1 cellular context compared by ENCODE assay signal in genomic region chr11:2901854-2902783, GRCh38.
TF ChIP-seq lines count a peak whose summit lies in the region.

No MANE protein-coding gene starts in this region.

TF ChIP-seq in K562, 482 proteins besides CTCF, POLR2A, EP300 and RAD21 (continued from another document):
- TF ChIP-seq, protein P1, sequence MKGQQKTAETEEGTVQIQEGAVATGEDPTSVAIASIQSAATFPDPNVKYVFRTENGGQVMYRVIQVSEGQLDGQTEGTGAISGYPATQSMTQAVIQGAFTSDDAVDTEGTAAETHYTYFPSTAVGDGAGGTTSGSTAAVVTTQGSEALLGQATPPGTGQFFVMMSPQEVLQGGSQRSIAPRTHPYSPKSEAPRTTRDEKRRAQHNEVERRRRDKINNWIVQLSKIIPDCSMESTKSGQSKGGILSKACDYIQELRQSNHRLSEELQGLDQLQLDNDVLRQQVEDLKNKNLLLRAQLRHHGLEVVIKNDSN (CRISPR knock-in tag; IDR thresholded peaks at IDR 0.05): 0 out of 2 replicates have a peak, but pooled peaks have one; percentile 23
- TF ChIP-seq NCOA1 (IDR thresholded peaks at IDR 0.05; ENCODE audit: low read depth) (peak; percentile 43; the same call in 1 of the 2 replicates), LEF1 (IDR thresholded peaks at IDR 0.05) (peak; percentile 33; the same call in 1 of the 2 replicates), PKNOX1 (IDR thresholded peaks at IDR 0.05) (no peak), CHD1 (IDR thresholded peaks at IDR 0.05; ENCODE audit: low read length) (peak; percentile 66), ZNF23 (CRISPR knock-in tag; IDR thresholded peaks at IDR 0.05) (no peak), POLR2G (IDR thresholded peaks at IDR 0.05; ENCODE audit: low read depth, low read length) (peak; percentile 75), POLR2AphosphoS5 (IDR thresholded peaks at IDR 0.05; ENCODE audit: control insufficient read depth, insufficient read depth, low read depth, low read length) (peak; percentile 55), C11orf30 (IDR thresholded peaks at IDR 0.05; ENCODE audit: low read depth) (peak; percentile 83), FIP1L1 (IDR thresholded peaks at IDR 0.05; ENCODE audit: low read depth, low read length, poor library complexity, severe bottlenecking) (peak; percentile 31), ELF1 (tag; IDR thresholded peaks at IDR 0.05) (peak; percentile 92), CCAR2 (IDR thresholded peaks at IDR 0.05; ENCODE audit: low read depth, low read length) (no peak), NFE2 (IDR thresholded peaks at IDR 0.05; ENCODE audit: low read depth) (peak; percentile 79), XRCC5 (IDR thresholded peaks at IDR 0.05; ENCODE audit: low read depth, low read length) (peak; percentile 16; the same call in 1 of the 2 replicates), GATAD2A (IDR thresholded peaks at IDR 0.05) (peak; percentile 42; the same call in 1 of the 2 replicates), ZFP36 (IDR thresholded peaks at IDR 0.05; ENCODE audit: low read depth, low read length, partially characterized antibody) (no peak), ZFX (CRISPR knock-in tag; IDR thresholded peaks at IDR 0.05) (peak; percentile 56), ARID3A (IDR thresholded peaks at IDR 0.05; ENCODE audit: borderline replicate concordance, low read depth, low read length) (no peak), SRSF3 (IDR thresholded peaks at IDR 0.05; ENCODE audit: insufficient read depth, low read length) (no peak), GTF3C2 (IDR thresholded peaks at IDR 0.05; ENCODE audit: borderline replicate concordance, extremely low read depth, insufficient read length) (no peak), JUND (IDR thresholded peaks at IDR 0.05; ENCODE audit: borderline replicate concordance, low read depth, low read length) (peak; percentile 54), JUND (tag; IDR thresholded peaks at IDR 0.05; ENCODE audit: borderline replicate concordance, low read depth, low read length) (no peak; the same call in 2 of the 3 replicates), POLR2B (IDR thresholded peaks at IDR 0.05; ENCODE audit: low read depth, partially characterized antibody) (peak; percentile 56), CEBPG (CRISPR knock-in tag; IDR thresholded peaks at IDR 0.05) (peak; percentile 47; the same call in 1 of the 2 replicates), CEBPG (tag; conservative IDR thresholded peaks at IDR 0.05 in 1 of 2, IDR thresholded peaks at IDR 0.05 in 1 of 2) (peak in 1 of 2 experiments; percentile 32; a peak in 1 of 4 replicates), HNRNPL (IDR thresholded peaks at IDR 0.05; ENCODE audit: low read depth, low read length) (peak; percentile 55; the same call in 1 of the 2 replicates), MECOM (CRISPR knock-in tag; IDR thresholded peaks at IDR 0.05) (peak; percentile 81)
- TF ChIP-seq, protein P2, sequence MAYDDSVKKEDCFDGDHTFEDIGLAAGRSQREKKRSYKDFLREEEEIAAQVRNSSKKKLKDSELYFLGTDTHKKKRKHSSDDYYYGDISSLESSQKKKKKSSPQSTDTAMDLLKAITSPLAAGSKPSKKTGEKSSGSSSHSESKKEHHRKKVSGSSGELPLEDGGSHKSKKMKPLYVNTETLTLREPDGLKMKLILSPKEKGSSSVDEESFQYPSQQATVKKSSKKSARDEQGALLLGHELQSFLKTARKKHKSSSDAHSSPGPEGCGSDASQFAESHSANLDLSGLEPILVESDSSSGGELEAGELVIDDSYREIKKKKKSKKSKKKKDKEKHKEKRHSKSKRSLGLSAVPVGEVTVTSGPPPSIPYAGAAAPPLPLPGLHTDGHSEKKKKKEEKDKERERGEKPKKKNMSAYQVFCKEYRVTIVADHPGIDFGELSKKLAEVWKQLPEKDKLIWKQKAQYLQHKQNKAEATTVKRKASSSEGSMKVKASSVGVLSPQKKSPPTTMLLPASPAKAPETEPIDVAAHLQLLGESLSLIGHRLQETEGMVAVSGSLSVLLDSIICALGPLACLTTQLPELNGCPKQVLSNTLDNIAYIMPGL (CRISPR knock-in tag; IDR thresholded peaks at IDR 0.05): 0 out of 2 replicates have a peak, but pooled peaks have one; percentile 47
- TF ChIP-seq, protein P3, sequence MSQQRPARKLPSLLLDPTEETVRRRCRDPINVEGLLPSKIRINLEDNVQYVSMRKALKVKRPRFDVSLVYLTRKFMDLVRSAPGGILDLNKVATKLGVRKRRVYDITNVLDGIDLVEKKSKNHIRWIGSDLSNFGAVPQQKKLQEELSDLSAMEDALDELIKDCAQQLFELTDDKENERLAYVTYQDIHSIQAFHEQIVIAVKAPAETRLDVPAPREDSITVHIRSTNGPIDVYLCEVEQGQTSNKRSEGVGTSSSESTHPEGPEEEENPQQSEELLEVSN (IDR thresholded peaks at IDR 0.05; ENCODE audit: borderline replicate concordance in 1 of 2, extremely low read depth in 1 of 2, insufficient read depth in 1 of 2, insufficient read length in 1 of 2, low read depth in 1 of 2, low read length in 1 of 2, poor library complexity in 1 of 2, severe bottlenecking in 1 of 2): peak in 1 of 2 experiments; percentile 50
- TF ChIP-seq, protein P4, sequence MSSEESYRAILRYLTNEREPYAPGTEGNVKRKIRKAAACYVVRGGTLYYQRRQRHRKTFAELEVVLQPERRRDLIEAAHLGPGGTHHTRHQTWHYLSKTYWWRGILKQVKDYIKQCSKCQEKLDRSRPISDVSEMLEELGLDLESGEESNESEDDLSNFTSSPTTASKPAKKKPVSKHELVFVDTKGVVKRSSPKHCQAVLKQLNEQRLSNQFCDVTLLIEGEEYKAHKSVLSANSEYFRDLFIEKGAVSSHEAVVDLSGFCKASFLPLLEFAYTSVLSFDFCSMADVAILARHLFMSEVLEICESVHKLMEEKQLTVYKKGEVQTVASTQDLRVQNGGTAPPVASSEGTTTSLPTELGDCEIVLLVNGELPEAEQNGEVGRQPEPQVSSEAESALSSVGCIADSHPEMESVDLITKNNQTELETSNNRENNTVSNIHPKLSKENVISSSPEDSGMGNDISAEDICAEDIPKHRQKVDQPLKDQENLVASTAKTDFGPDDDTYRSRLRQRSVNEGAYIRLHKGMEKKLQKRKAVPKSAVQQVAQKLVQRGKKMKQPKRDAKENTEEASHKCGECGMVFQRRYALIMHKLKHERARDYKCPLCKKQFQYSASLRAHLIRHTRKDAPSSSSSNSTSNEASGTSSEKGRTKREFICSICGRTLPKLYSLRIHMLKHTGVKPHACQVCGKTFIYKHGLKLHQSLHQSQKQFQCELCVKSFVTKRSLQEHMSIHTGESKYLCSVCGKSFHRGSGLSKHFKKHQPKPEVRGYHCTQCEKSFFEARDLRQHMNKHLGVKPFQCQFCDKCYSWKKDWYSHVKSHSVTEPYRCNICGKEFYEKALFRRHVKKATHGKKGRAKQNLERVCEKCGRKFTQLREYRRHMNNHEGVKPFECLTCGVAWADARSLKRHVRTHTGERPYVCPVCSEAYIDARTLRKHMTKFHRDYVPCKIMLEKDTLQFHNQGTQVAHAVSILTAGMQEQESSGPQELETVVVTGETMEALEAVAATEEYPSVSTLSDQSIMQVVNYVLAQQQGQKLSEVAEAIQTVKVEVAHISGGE (CRISPR knock-in tag; IDR thresholded peaks at IDR 0.05): peak in 1 of 3 experiments; percentile 77; a peak in 2 of 6 replicates
TF ChIP-seq in K562: peak in this region for 105.
